ENCODE assay signal across 1 cellular context in the genomic region with DNA sequence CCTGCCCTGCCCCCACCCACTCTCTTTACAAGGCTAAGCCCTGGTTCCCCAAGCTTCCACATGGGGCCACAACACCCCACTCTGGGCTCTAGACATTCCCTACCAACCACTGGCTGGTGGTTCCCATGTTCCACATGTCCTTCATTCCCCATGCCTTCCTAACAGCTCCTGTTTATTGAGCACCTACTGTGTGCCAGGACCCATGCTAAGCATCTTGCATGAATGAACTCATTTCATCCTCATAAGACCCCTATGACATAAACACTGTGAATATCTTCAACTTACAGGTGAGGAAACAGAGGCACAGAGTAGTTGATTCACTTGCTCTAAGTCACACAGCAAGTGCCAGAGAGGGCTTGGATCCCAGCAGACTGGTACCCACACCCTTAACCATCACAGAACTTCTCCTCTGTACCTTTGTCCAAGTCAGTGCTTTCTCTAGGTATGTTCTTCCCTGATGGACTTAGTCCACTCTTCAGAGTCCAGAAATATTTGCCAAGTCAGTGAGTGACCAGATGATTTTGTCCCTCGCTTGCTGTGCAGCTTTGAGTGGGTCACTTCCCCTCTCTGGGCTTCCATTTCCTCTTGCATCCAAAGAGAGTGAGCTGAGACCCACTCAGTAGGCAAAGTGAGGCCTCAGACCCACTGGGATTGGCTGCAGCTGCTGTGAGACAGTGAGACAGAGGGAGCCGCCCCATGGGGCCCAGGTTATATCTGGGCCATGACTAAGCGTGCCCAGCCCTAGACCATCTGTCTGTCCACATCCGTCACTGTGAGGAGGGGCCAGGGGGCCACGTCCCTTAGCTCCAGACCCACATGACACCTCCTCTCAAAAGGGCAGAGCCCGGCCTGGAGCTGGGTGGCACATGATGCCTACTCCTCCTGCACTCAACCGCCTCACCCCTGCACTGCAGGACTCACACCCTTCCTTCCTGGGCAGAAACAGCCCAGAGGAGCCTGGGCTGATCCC.
A peak's percentile ranks its signal among the peaks of the same experiment; 100 is the strongest.
TF ChIP-seq lines count a peak whose summit lies in the region.

No MANE protein-coding gene starts in this region.

TF ChIP-seq in K562, 482 proteins besides CTCF, POLR2A, EP300 and RAD21 (continued from another document):
- TF ChIP-seq RBFOX2 (IDR thresholded peaks at IDR 0.05; ENCODE audit: low read depth, low read length), result peak; percentile 62
- TF ChIP-seq, protein P1, sequence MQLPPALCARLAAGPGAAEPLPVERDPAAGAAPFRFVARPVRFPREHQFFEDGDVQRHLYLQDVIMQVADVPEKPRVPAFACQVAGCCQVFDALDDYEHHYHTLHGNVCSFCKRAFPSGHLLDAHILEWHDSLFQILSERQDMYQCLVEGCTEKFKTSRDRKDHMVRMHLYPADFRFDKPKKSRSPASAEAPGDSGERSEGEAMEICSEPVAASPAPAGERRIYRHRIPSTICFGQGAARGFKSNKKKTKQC (CRISPR knock-in tag; IDR thresholded peaks at IDR 0.05), result no peak
